In genomic region chr1:153611024-153611352, GRCh38 we compare ENCODE assay signal across 1 cellular context.
TF ChIP-seq lines count a peak whose summit lies in the region.

No MANE protein-coding gene starts in this region.

TF ChIP-seq in HepG2, 621 proteins besides CTCF, POLR2A, EP300 and RAD21:
- TF ChIP-seq ZMYM4 (CRISPR knock-in tag; IDR thresholded peaks at IDR 0.05), result no peak
- peak; percentile 45; the same call in 1 of the 2 replicates for TF ChIP-seq FOSL2 (CRISPR knock-in tag; IDR thresholded peaks at IDR 0.05)
